21 cellular contexts compared by ENCODE assay signal in genomic region chr2:47675196-47675825, GRCh38.
"Had no signal": no experiment of that assay in that cellular context is flagged by ENCODE, and none has a peak within 500 bp of the region (broad histone marks: within the 10 kb centered on the region; RNA-seq: fewer than 3 reads in every experiment).

No MANE protein-coding gene starts in this region.

- H3K9me3 Mint-ChIP-seq: activated CD8-positive, alpha-beta T cell treated with anti-CD3 and anti-CD28 coated beads for 36 hours; activated T-cell treated with anti-CD3 and anti-CD28 coated beads, Interleukin-2, amount 50 U/mL, for 24 hours; activated T-helper 2 cell treated with anti-CD3 and anti-CD28 coated beads, Interferon-gamma antibody, Interleukin-2, Interleukin-4, amounts not matched to agents 10 μg/mL and 5 μg/mL and 100 μg/mL, durations not matched to agents 14 hours and 24 hours and 36 hours; effector memory CD8-positive, alpha-beta T cell; mesothelial cell of epicardium; nephron progenitor cell had no signal

- H3K4me1 ChIP-seq: spleen, upper lobe of right lung had no signal

- ATAC-seq: activated CD8-positive, alpha-beta T cell treated with anti-CD3 and anti-CD28 coated beads for 36 hours; effector memory CD8-positive, alpha-beta T cell; upper lobe of right lung had no signal

- DNase-seq: activated CD4-positive, alpha-beta T cell treated with anti-CD3 and anti-CD28 coated beads for 48 hours; activated CD4-positive, CD25-positive, alpha-beta regulatory T cell; activated CD8-positive, alpha-beta T cell treated with anti-CD3 and anti-CD28 coated beads for 36 hours; activated naive CD4-positive, alpha-beta T cell treated with Interleukin-2 at 50 U/mL for 16 hours; activated T-cell treated with anti-CD3 and anti-CD28 coated beads, Interleukin-2, amount 50 U/mL, for 24 hours; anterior cingulate cortex; caudate nucleus; effector memory CD8-positive, alpha-beta T cell; nephron progenitor cell; nucleus accumbens; posterior cingulate gyrus; spleen; stimulated activated CD4-positive, alpha-beta T cell treated with anti-CD3 and anti-CD28 coated beads, Interleukin-4, amount 100 ng/mL, for 4 hours; stimulated activated naive CD4-positive, alpha-beta T cell; T1000; upper lobe of right lung had no signal

- H3K27ac Mint-ChIP-seq: activated CD8-positive, alpha-beta T cell treated with anti-CD3 and anti-CD28 coated beads for 36 hours; activated T-cell treated with anti-CD3 and anti-CD28 coated beads, Interleukin-2, amount 50 U/mL, for 24 hours; activated T-helper 2 cell treated with anti-CD3 and anti-CD28 coated beads, Interferon-gamma antibody, Interleukin-2, Interleukin-4, amounts not matched to agents 10 μg/mL and 5 μg/mL and 100 μg/mL, durations not matched to agents 14 hours and 24 hours and 36 hours; brain; effector memory CD8-positive, alpha-beta T cell; mesothelial cell of epicardium; nephron progenitor cell had no signal

- H3K27me3 ChIP-seq: spleen, upper lobe of right lung had no signal

- H3K36me3 Mint-ChIP-seq: brain, mesothelial cell of epicardium had no signal

- H3K4me3 ChIP-seq: lung, spleen, upper lobe of right lung had no signal

- H3K9me3 ChIP-seq: spleen, upper lobe of right lung had no signal

- FAIRE-seq: keratinocyte had no signal

- H3K36me3 ChIP-seq: spleen, upper lobe of right lung had no signal

- H3K27ac ChIP-seq: spleen, upper lobe of right lung had no signal

- H3K4me1 Mint-ChIP-seq: brain, mesothelial cell of epicardium had no signal

- H3K4me3 Mint-ChIP-seq: activated CD8-positive, alpha-beta T cell treated with anti-CD3 and anti-CD28 coated beads for 36 hours; activated T-cell treated with anti-CD3 and anti-CD28 coated beads, Interleukin-2, amount 50 U/mL, for 24 hours; brain; effector memory CD8-positive, alpha-beta T cell; mesothelial cell of epicardium; nephron progenitor cell had no signal
